1 cellular context compared by ENCODE assay signal in the genomic region with DNA sequence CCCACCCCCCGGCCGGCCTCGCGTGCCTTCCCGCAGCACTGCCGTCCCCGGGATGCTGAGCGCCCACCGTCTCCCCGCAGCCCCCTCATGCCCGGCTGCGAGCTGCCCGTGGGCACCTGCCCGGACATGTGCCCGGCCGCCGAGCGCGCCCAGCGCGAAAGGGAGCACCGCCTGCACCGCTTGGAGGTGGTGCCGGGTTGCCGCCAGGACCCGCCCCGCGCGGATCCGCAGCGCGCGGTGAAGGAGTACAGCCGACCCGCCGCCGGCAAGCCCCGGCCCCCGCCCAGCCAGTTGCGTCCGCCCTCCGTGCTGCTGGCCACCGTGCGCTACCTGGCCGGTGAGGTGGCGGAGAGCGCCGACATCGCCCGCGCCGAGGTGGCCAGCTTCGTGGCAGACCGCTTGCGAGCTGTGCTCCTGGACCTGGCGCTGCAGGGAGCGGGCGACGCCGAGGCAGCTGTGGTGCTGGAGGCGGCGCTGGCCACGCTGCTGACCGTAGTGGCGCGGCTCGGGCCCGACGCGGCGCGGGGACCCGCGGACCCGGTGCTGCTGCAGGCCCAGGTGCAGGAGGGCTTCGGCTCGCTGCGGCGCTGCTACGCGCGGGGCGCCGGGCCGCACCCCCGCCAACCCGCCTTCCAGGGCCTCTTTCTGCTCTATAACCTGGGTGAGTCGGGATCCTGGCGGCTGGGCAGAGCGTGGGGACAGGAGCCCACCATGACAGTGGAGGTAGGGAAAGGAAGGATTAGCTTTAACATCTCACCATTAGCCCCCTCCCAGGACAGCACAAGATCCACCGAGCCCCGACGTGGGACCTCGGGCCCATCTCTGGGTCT.
TF ChIP-seq lines count a peak whose summit lies in the region.

Gene SAC3D1, plus strand, starts transcription at position 5 of the 830 bp plus-strand sequence. Its CDS starts 83 bp downstream, at position 88.

TF ChIP-seq in A549, 52 proteins besides CTCF, POLR2A, EP300 and RAD21 (continued from another document):
- TF ChIP-seq ELK1 (IDR thresholded peaks at IDR 0.05; ENCODE audit: low read depth, low read length) (no peak), SMC3 (IDR thresholded peaks at IDR 0.05) (no peak), MAZ (IDR thresholded peaks at IDR 0.05; ENCODE audit: borderline replicate concordance, low read depth, low read length) (no peak), EHMT2 (IDR thresholded peaks at IDR 0.05; ENCODE audit: low read depth) (no peak), CHD4 (IDR thresholded peaks at IDR 0.05; ENCODE audit: borderline replicate concordance) (no peak), KDM5A (IDR thresholded peaks at IDR 0.05) (no peak), RCOR1 (IDR thresholded peaks at IDR 0.05; ENCODE audit: low read depth, low read length) (no peak), RNF2 (IDR thresholded peaks at IDR 0.05; ENCODE audit: borderline replicate concordance, low read depth) (no peak), E2F6 (IDR thresholded peaks at IDR 0.05; ENCODE audit: borderline replicate concordance, low read depth) (no peak), NPAS2 (CRISPR knock-in tag; IDR thresholded peaks at IDR 0.05; ENCODE audit: borderline replicate concordance) (no peak)
- TF ChIP-seq, protein P1, sequence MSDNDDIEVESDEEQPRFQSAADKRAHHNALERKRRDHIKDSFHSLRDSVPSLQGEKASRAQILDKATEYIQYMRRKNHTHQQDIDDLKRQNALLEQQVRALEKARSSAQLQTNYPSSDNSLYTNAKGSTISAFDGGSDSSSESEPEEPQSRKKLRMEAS (IDR thresholded peaks at IDR 0.05): peak; percentile 65
